Comparison of ENCODE assay signal across 12 cellular contexts in genomic region chr11:119335655-119336543, GRCh38. TPM values are rescaled to one million over a fixed set of nuclear protein-coding genes. Genes with fewer than 3 reads are reported as not detected.
DNase-seq lines count a peak whose midpoint lies in the region; ATAC-seq, FAIRE-seq and TF ChIP-seq lines count a peak whose summit lies in the region.
"Had no signal": no experiment of that assay in that cellular context is flagged by ENCODE, and none has a peak within 500 bp of the region (broad histone marks: within the 10 kb centered on the region; RNA-seq: fewer than 3 reads in every experiment).

No MANE protein-coding gene starts in this region.

- H3K9ac ChIP-seq in kidney (ENCODE audit: low read length in 2 of 2) = no peak overlapping the region

- CTCF ChIA-PET in activated naive CD4-positive, alpha-beta T cell treated with anti-CD3 and anti-CD28 coated beads for 36 hours (lab: Charles Lee) = interaction anchor here (1.1 to 5.0 kb wide), 6 partner anchors 8 to 46 kb away, joined by 3 to 44 read pairs (median 8); partner anchors contain the start of gene USP2

- TF ChIP-seq CTCF in kidney (IDR thresholded peaks at IDR 0.05; ENCODE audit: borderline replicate concordance, extremely low read depth, insufficient read depth) = no peak
- no peak for TF ChIP-seq CTCF in stomach (IDR thresholded peaks at IDR 0.05)

- no peaks in the 10 kb centered on the region for H3K9me3 Mint-ChIP-seq in activated naive CD4-positive, alpha-beta T cell treated with anti-CD3 and anti-CD28 coated beads for 36 hours
- H3K9me3 Mint-ChIP-seq in activated T-cell treated with anti-CD3 and anti-CD28 coated beads, Interleukin-2, amount 50 U/mL, for 72 hours = no peaks in the 10 kb centered on the region

- intact Hi-C loops in activated naive CD4-positive, alpha-beta T cell treated with anti-CD3 and anti-CD28 coated beads for 36 hours (cut with micrococcal nuclease) = loop anchor here (2.0 kb wide), 2 partner anchors 15 to 29 kb away; no protein-coding TSS in a partner anchor
- intact Hi-C loops in kidney (cut with DNase I) = no loop called here
- intact Hi-C loops in stomach (cut with DNase I; ENCODE audit: low total_unique reads) = no loop called here

- peaks cover 0 to 24% (median 16%) of the 10 kb centered on the region in 3 donors for H3K27me3 ChIP-seq in stomach
- H3K27me3 ChIP-seq: uterus had no signal

- TF ChIP-seq POLR2A in stomach (IDR thresholded peaks at IDR 0.05) = no peak

- H3K27ac ChIP-seq in kidney (ENCODE audit: low read depth in 2 of 2, low read length in 2 of 2) = no peak overlapping the region
- peak overlapping the region in 2 of 5 donors; percentile 85 to 96 for H3K27ac ChIP-seq in stomach

- H3K4me3 Mint-ChIP-seq in activated naive CD4-positive, alpha-beta T cell treated with anti-CD3 and anti-CD28 coated beads for 36 hours = peak overlapping the region; percentile 93
- peak overlapping the region; percentile 96 to 99 for H3K4me3 Mint-ChIP-seq in activated T-cell treated with anti-CD3 and anti-CD28 coated beads, Interleukin-2, amount 50 U/mL, for 72 hours

- peaks cover 9% of the 10 kb centered on the region for H3K27me3 Mint-ChIP-seq in activated naive CD4-positive, alpha-beta T cell treated with anti-CD3 and anti-CD28 coated beads for 36 hours (ENCODE audit: low read depth)
- peaks cover 15% of the 10 kb centered on the region for H3K27me3 Mint-ChIP-seq in activated T-cell treated with anti-CD3 and anti-CD28 coated beads, Interleukin-2, amount 50 U/mL, for 72 hours (ENCODE audit: low read depth)

- ATAC-seq in activated T-cell treated with anti-CD3 and anti-CD28 coated beads, Interleukin-2, amount 50 U/mL, for 72 hours (replicated peaks in 1 of 2) = no peak
- no peak for ATAC-seq in GM21576 (IDR thresholded peaks at IDR 0.05; ENCODE audit: unreplicated experiment)

- FAIRE-seq in kidney (lab: Jason Lieb, UNC) = no peak
- FAIRE-seq: TTC549 had no signal

- H3K4me1 ChIP-seq in kidney (ENCODE audit: control insufficient read depth in 1 of 2, insufficient read depth in 1 of 2, low read depth in 1 of 2, low read length in 2 of 2) = peaks cover 14 to 31% of the 10 kb centered on the region in 2 donors
- peaks cover 54 to 70% (median 64%) of the 10 kb centered on the region in 4 donors for H3K4me1 ChIP-seq in stomach

- no peak for DNase-seq in activated naive CD4-positive, alpha-beta T cell treated with anti-CD3 and anti-CD28 coated beads for 36 hours
- no peak for DNase-seq in activated naive CD4-positive, alpha-beta T cell treated with anti-CD3 and anti-CD28 coated beads, Interleukin-2, amount 50 U/mL, for 16 hours
- DNase-seq in activated T-cell treated with anti-CD3 and anti-CD28 coated beads, Interleukin-2, amount 50 U/mL, for 72 hours = no peak
- DNase-seq in kidney (peak; percentile 73), stomach (no peak), HPDE6-E6E7 (ENCODE audit: extremely low spot score) (no peak), foreskin melanocyte (no peak)
- DNase-seq: MV-4-11, uterus had no signal

- H3K36me3 ChIP-seq in kidney (ENCODE audit: control insufficient read depth in 1 of 2, insufficient read depth in 2 of 2, low read length in 2 of 2) (no peaks in the 10 kb centered on the region), stomach (peaks cover 7 to 17% (median 12%) of the 10 kb centered on the region in 4 donors)
- H3K36me3 ChIP-seq: uterus had no signal

- H3K9me3 ChIP-seq in kidney (ENCODE audit: control insufficient read depth in 1 of 2, low read length in 2 of 2) = no peaks in the 10 kb centered on the region
- H3K9me3 ChIP-seq in stomach = no peaks in the 10 kb centered on the region
- H3K9me3 ChIP-seq: uterus had no signal

- H3K27ac Mint-ChIP-seq in activated naive CD4-positive, alpha-beta T cell treated with anti-CD3 and anti-CD28 coated beads for 36 hours = no peak overlapping the region
- H3K27ac Mint-ChIP-seq in activated T-cell treated with anti-CD3 and anti-CD28 coated beads, Interleukin-2, amount 50 U/mL, for 72 hours = peak overlapping the region; percentile 99

- WGBS in stomach, 5 donors = 84 to 91% (median 89%) methylated on average over 30 of the region's 30 CpGs

- peaks cover 9% of the 10 kb centered on the region for H3K36me3 Mint-ChIP-seq in activated naive CD4-positive, alpha-beta T cell treated with anti-CD3 and anti-CD28 coated beads for 36 hours (ENCODE audit: low read depth)
- peaks cover 2 to 8% of the 10 kb centered on the region in 2 donors for H3K36me3 Mint-ChIP-seq in activated T-cell treated with anti-CD3 and anti-CD28 coated beads, Interleukin-2, amount 50 U/mL, for 72 hours (ENCODE audit: insufficient read depth in 2 of 2)

- TF ChIP-seq EP300 in stomach (IDR thresholded peaks at IDR 0.05) = no peak

- H3K4me3 ChIP-seq in kidney (ENCODE audit: low read length in 2 of 2) (no peak overlapping the region), stomach (peak overlapping the region in 3 of 4 donors; percentile 82 to 100 (median 96))

- H3K4me1 Mint-ChIP-seq in activated naive CD4-positive, alpha-beta T cell treated with anti-CD3 and anti-CD28 coated beads for 36 hours (ENCODE audit: low read depth) = peaks cover 35% of the 10 kb centered on the region
- H3K4me1 Mint-ChIP-seq in activated T-cell treated with anti-CD3 and anti-CD28 coated beads, Interleukin-2, amount 50 U/mL, for 72 hours (ENCODE audit: low read depth) = peaks cover 65% of the 10 kb centered on the region

RNA-seq across cellular contexts. Expression of gene RNF26, which starts 1.6 kb away (rescaled TPM):
- 10 to 100 TPM; 46.1 to 47.0 TPM for total RNA-seq in activated naive CD4-positive, alpha-beta T cell treated with anti-CD3 and anti-CD28 coated beads for 36 hours
- total RNA-seq in activated T-cell treated with anti-CD3 and anti-CD28 coated beads, Interleukin-2, amount 50 U/mL, for 72 hours = 10 to 100 TPM; 32.5 to 38.9 TPM
- total RNA-seq in kidney = 23.5 TPM
- polyA plus RNA-seq in kidney (ENCODE audit: insufficient read depth, low read depth, low replicate concordance) = 18.2 TPM
- 10 to 100 TPM in 2 of 5 donors, 1 to 10 TPM in 2, not detected in 1; 1.3 to 45.8 (median 11.7) TPM for total RNA-seq in stomach
- 10 to 100 TPM in 2 of 3 donors, 1 to 10 TPM in 1; 7.0 to 14.8 (median 10.3) TPM for polyA plus RNA-seq in stomach

RNA-seq across cellular contexts. Expression of gene C1QTNF5, which starts 4.8 kb away (rescaled TPM):
- total RNA-seq in activated naive CD4-positive, alpha-beta T cell treated with anti-CD3 and anti-CD28 coated beads for 36 hours = not detected
- total RNA-seq in activated T-cell treated with anti-CD3 and anti-CD28 coated beads, Interleukin-2, amount 50 U/mL, for 72 hours = not detected
- total RNA-seq in kidney (42.8 TPM), stomach (100 to 1,000 TPM in 1 of 5 donors, 10 to 100 TPM in 4; 11.4 to 169 (median 17.4) TPM)
- polyA plus RNA-seq in kidney (ENCODE audit: insufficient read depth, low read depth, low replicate concordance) (40.4 TPM), stomach (10 to 100 TPM; 12.7 to 30.3 (median 20.6) TPM)

RNA-seq across cellular contexts. Expression of gene MFRP, which starts 10.6 kb away (rescaled TPM):
- total RNA-seq in activated naive CD4-positive, alpha-beta T cell treated with anti-CD3 and anti-CD28 coated beads for 36 hours = not detected
- not detected for total RNA-seq in activated T-cell treated with anti-CD3 and anti-CD28 coated beads, Interleukin-2, amount 50 U/mL, for 72 hours
- total RNA-seq in kidney (not detected), stomach (not detected)
- polyA plus RNA-seq in kidney (ENCODE audit: insufficient read depth, low read depth, low replicate concordance) (not detected), stomach (not detected)
- total RNA-seq: posterior vena cava had no signal

RNA-seq across cellular contexts. Expression of gene MCAM, which starts 19.0 kb away (rescaled TPM):
- total RNA-seq in activated naive CD4-positive, alpha-beta T cell treated with anti-CD3 and anti-CD28 coated beads for 36 hours = 1 to 10 TPM; 8.0 to 8.4 TPM
- total RNA-seq in activated T-cell treated with anti-CD3 and anti-CD28 coated beads, Interleukin-2, amount 50 U/mL, for 72 hours = 1 to 10 TPM; 4.7 to 5.2 TPM
- total RNA-seq in kidney (137 TPM), stomach (100 to 1,000 TPM in 3 of 5 donors, 10 to 100 TPM in 2; 49.6 to 379 (median 111) TPM)
- polyA plus RNA-seq in kidney (ENCODE audit: insufficient read depth, low read depth, low replicate concordance) (42.1 TPM), stomach (10 to 100 TPM in 2 of 3 donors, 1 to 10 TPM in 1; 7.3 to 54.8 (median 16.0) TPM)

RNA-seq across cellular contexts. Expression of gene USP2, which starts 45.6 kb away (rescaled TPM):
- total RNA-seq in activated naive CD4-positive, alpha-beta T cell treated with anti-CD3 and anti-CD28 coated beads for 36 hours = under 1 TPM; 0.35 to 0.57 TPM
- 1 to 10 TPM in 1 of 2 donors, under 1 TPM in 1; 0.91 to 3.0 TPM for total RNA-seq in activated T-cell treated with anti-CD3 and anti-CD28 coated beads, Interleukin-2, amount 50 U/mL, for 72 hours
- 30.4 TPM for total RNA-seq in kidney
- polyA plus RNA-seq in kidney (ENCODE audit: insufficient read depth, low read depth, low replicate concordance) = 57.6 TPM
- total RNA-seq in stomach = 10 to 100 TPM in 1 of 5 donors, 1 to 10 TPM in 4; 1.4 to 17.4 (median 3.1) TPM
- polyA plus RNA-seq in stomach = 1 to 10 TPM; 1.4 to 7.8 (median 2.6) TPM

Comparison
In these comparisons a context has a peak if more than half of its experiments do, and no peak if none do; other contexts are left out.
1. H3K4me3 ChIP-seq: peak in stomach (3 of 4); none in kidney (0 of 2).
2. RNA of gene C1QTNF5, which starts 4.8 kb away (total RNA-seq): 42.8 TPM in kidney (single experiment) and 11.4 to 169 TPM in stomach; not detected in activated naive CD4-positive, alpha-beta T cell treated with anti-CD3 and anti-CD28 coated beads for 36 hours and not detected in activated T-cell treated with anti-CD3 and anti-CD28 coated beads, Interleukin-2, amount 50 U/mL, for 72 hours; every median in the first group is over 10 times any median in the second.